Comparison of ENCODE assay signal across 24 cellular contexts in genomic region chr2:217969588-217969987, GRCh38.
"Had no signal": no experiment of that assay in that cellular context is flagged by ENCODE, and none has a peak within 500 bp of the region (broad histone marks: within the 10 kb centered on the region; RNA-seq: fewer than 3 reads in every experiment).

No MANE protein-coding gene starts in this region.

- H3K27me3 ChIP-seq: cardiac muscle cell, MG63 had no signal

- H3K4me3 ChIP-seq: cardiac muscle cell, MG63 had no signal

- H3K9me3 ChIP-seq: MG63 had no signal

- FAIRE-seq: astrocyte, RCC 7860 had no signal

- H3K36me3 ChIP-seq: cardiac muscle cell had no signal

- ATAC-seq: activated CD8-positive, alpha-beta memory T cell treated with anti-CD3 and anti-CD28 coated beads, Interleukin-2, amount 10 ng/mL, durations not matched to agents 7 days and 5 days; activated T-cell treated with anti-CD3 and anti-CD28 coated beads, Interleukin-2, amount 50 U/mL, for 4 hours; PC-3; T-helper 17 cell had no signal

- DNase-seq: activated B cell treated with CpG ODN at 0.5 μM for 24 hours; activated CD4-positive, alpha-beta T cell treated with anti-CD3 and anti-CD28 coated beads for 1 hour; activated CD4-positive, alpha-beta T cell treated with anti-CD3 and anti-CD28 coated beads, Interleukin-2, amount 10 ng/mL, durations not matched to agents 24 days and 14 days; activated CD4-positive, alpha-beta T cell treated with anti-CD3 and anti-CD28 coated beads, Interleukin-2, amount 50 U/mL, for 48 hours; activated CD8-positive, alpha-beta memory T cell treated with anti-CD3 and anti-CD28 coated beads, Interleukin-2, amount 10 ng/mL, durations not matched to agents 7 days and 5 days; activated gamma-delta T cell; activated naive CD4-positive, alpha-beta T cell treated with anti-CD3 and anti-CD28 coated beads for 36 hours; activated T-cell treated with anti-CD3 and anti-CD28 coated beads, Interleukin-2, amount 50 U/mL, for 4 hours; amygdala; MG63; MV-4-11; NCI-H1092 treated with DMSO at 0.1 percent for 48 hours; NCI-H1417 treated with DMSO at 0.1 percent for 48 hours; NCI-H1694 treated with DMSO at 0.1 percent for 48 hours; NCI-H2029 treated with DMSO at 0.1 percent for 48 hours; NCI-H510A treated with DMSO at 0.1 percent for 48 hours; NCI-H69; PC-3; SHP77 treated with DMSO at 0.1 percent for 48 hours; T-helper 17 cell; T-helper 9 cell had no signal

- H3K27ac ChIP-seq: cardiac muscle cell had no signal
